Comparison of ENCODE assay signal across 8 cellular contexts in the genomic region with DNA sequence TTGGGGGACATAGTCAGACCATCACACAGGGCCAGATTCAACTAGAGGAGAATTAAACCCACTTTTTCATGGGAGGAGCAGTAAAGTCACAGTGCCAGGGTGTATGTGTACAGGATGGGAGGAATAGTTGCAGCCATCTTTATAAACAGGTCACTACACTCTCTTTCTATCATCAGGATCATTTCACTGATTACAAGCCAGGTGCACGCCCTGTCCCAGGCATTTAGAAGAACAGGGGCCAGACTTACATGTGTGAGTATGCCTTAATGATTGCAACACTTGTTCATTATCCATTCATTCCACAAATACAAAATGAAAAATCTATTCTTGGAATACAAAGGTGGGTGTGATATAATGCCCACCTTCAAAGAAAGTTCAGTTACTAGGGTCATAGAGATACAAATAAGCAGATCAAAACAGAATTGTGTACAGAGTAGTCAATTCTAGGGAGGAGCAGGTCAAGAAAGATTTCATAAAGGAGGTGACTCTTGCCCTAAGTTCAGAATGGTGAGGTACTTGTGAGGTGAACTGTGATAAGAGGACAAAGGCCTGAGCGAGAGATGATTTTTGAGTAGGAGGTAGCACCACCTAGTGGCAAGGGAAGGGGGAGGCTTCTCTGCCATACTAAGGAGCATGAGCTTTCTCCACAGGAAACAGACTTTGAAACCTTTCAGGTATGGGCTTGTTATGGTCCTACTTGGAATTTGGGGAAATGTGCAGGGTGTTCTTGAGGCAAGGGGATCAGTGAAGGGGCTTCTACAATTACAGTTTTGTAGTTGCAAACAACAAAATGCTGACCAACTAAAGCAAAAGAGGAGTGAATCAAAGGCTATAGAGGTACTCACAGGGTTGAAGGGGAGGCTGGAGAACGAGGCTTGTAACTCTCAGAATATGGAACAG.
DNase-seq lines count a peak whose midpoint lies in the region; ATAC-seq and TF ChIP-seq lines count a peak whose summit lies in the region.

No MANE protein-coding gene starts in this region.

- 49 to 50% methylated on average over 3 of the region's 3 CpGs for WGBS in aorta, 2 donors

- no peak overlapping the region for H3K27ac ChIP-seq in dorsolateral prefrontal cortex
- no peak overlapping the region for H3K27ac ChIP-seq in aorta (ENCODE audit: low read depth in 1 of 2, low read length in 2 of 2)

- TF ChIP-seq CTCF in BJ (IDR thresholded peaks at IDR 0.05; ENCODE audit: insufficient read depth, low read depth, low read length): peak; percentile 90
- peak; percentile 50 to 93 (median 83) for TF ChIP-seq CTCF in dorsolateral prefrontal cortex (IDR thresholded peaks at IDR 0.05 in 54 of 56, conservative IDR thresholded peaks at IDR 0.05 in 2 of 56; ENCODE audit: low read depth in 1 of 56, partially characterized antibody in 56 of 56)

- DNase-seq in BJ (ENCODE audit: low read depth) (no peak), NAMALWA (ENCODE audit: low spot score) (peak; percentile 69), T1000 (lab: John Stamatoyannopoulos, UW) (peak; percentile 35), dorsolateral prefrontal cortex (peak in 7 of 10 donors; percentile 8 to 58 (median 41)), medulla oblongata (ENCODE audit: extremely low spot score) (peak; percentile 80), aorta (no peak)

- H3K27me3 ChIP-seq in BJ (ENCODE audit: control insufficient read depth, insufficient read depth, low read length) (no peaks in the 10 kb centered on the region), dorsolateral prefrontal cortex (peaks cover 0 to 8% (median 0%) of the 10 kb centered on the region in 45 donors), aorta (ENCODE audit: control insufficient read depth in 1 of 2, insufficient read depth in 2 of 2, low read length in 1 of 2) (peaks cover 0 to 4% of the 10 kb centered on the region in 2 donors)

- peak; percentile 96 for ATAC-seq in GM18499 (IDR thresholded peaks at IDR 0.05; ENCODE audit: insufficient read depth, unreplicated experiment)
- peak; percentile 98 for ATAC-seq in HG02678 (IDR thresholded peaks at IDR 0.05; ENCODE audit: unreplicated experiment)
- ATAC-seq in aorta (ENCODE audit: low FRiP score): peak; percentile 29

- no peaks in the 10 kb centered on the region for H3K9me3 ChIP-seq in aorta (ENCODE audit: control insufficient read depth, low read length)

- H3K36me3 ChIP-seq in BJ (ENCODE audit: control insufficient read depth, insufficient read depth, low read length) (no peaks in the 10 kb centered on the region), aorta (ENCODE audit: control insufficient read depth in 1 of 2, insufficient read depth in 2 of 2, low read length in 1 of 2) (no peaks in the 10 kb centered on the region)

- POLR2A ChIA-PET in BJ (lab: Charles Lee): no interaction called here

- no peak overlapping the region for H3K4me3 ChIP-seq in BJ (ENCODE audit: low read depth, low read length)
- no peak overlapping the region for H3K4me3 ChIP-seq in dorsolateral prefrontal cortex
- no peak overlapping the region for H3K4me3 ChIP-seq in aorta (ENCODE audit: low read length in 2 of 2)

- intact Hi-C loops in dorsolateral prefrontal cortex (cut with DNase I): loop anchor here in 1 of 2 donors (5.0 kb wide), 2 partner anchors 225 to 280 kb away; no protein-coding TSS in a partner anchor
- intact Hi-C loops in aorta (cut with DNase I): no loop called here

- CTCF ChIA-PET in BJ (lab: Yijun Ruan, JAX): interaction anchor here (0.8 to 3.1 kb wide), 9 partner anchors 9 to 280 kb away, joined by 3 to 24 read pairs (median 4); no protein-coding TSS in a partner anchor

- H3K4me1 ChIP-seq in aorta (ENCODE audit: control insufficient read depth in 1 of 2, insufficient read depth in 2 of 2, low read length in 2 of 2): no peaks in the 10 kb centered on the region

Comparison
In these comparisons a context has a peak if more than half of its experiments do, and no peak if none do; other contexts are left out.
1. DNase-seq: peak in NAMALWA (single experiment), T1000 (single experiment), dorsolateral prefrontal cortex (7 of 10) and medulla oblongata (single experiment); none in BJ (single experiment) and aorta (0 of 2).
2. ATAC-seq: peak in every context shown above with its lines; median percentile 98 in HG02678; 96 in GM18499; 29 in aorta.